Comparison of ENCODE assay signal across 8 cellular contexts in genomic region chr2:132038179-132038882, GRCh38.
DNase-seq lines count a peak whose midpoint lies in the region; ATAC-seq and TF ChIP-seq lines count a peak whose summit lies in the region.

No MANE protein-coding gene starts in this region.

- H3K9me3 ChIP-seq in WERI-Rb-1 (ENCODE audit: severe bottlenecking) (no peaks in the 10 kb centered on the region), transverse colon (no peaks in the 10 kb centered on the region)

- no peaks in the 10 kb centered on the region for H3K27me3 ChIP-seq in WERI-Rb-1 (ENCODE audit: insufficient read depth, low read depth, severe bottlenecking)
- H3K27me3 ChIP-seq in kidney epithelial cell (ENCODE audit: control insufficient read depth, insufficient read depth, low read length), result peaks cover 19% of the 10 kb centered on the region
- peaks cover 54% of the 10 kb centered on the region for H3K27me3 ChIP-seq in transverse colon

- peaks cover 5% of the 10 kb centered on the region for H3K4me1 Mint-ChIP-seq in activated naive CD8-positive, alpha-beta T cell (ENCODE audit: low read depth)
- H3K4me1 Mint-ChIP-seq in activated naive CD8-positive, alpha-beta T cell treated with anti-CD3 and anti-CD28 coated beads for 36 hours, result peaks cover 4% of the 10 kb centered on the region

- 2% methylated on average over 32 to 62 of the region's 84 CpGs for WGBS in transverse colon (ENCODE audit: low coverage in 1 of 2), 2 donors

- peaks cover 20% of the 10 kb centered on the region for H3K27me3 Mint-ChIP-seq in activated naive CD8-positive, alpha-beta T cell
- H3K27me3 Mint-ChIP-seq in activated naive CD8-positive, alpha-beta T cell treated with anti-CD3 and anti-CD28 coated beads for 36 hours, result peaks cover 51% of the 10 kb centered on the region

- in situ Hi-C loops in transverse colon (cut with MboI; ENCODE audit: low pct_ligation_motif_present in 1 of 4, low pct_unique_long_range_greater_than_20kb in 1 of 4, low sequenced_read_pairs in 3 of 4), result no loop called here

- H3K4me3 Mint-ChIP-seq in activated naive CD8-positive, alpha-beta T cell, result peak overlapping the region; percentile 28
- no peak overlapping the region for H3K4me3 Mint-ChIP-seq in activated naive CD8-positive, alpha-beta T cell treated with anti-CD3 and anti-CD28 coated beads for 36 hours

- peaks cover 3% of the 10 kb centered on the region for H3K9me3 Mint-ChIP-seq in activated naive CD8-positive, alpha-beta T cell (ENCODE audit: low read depth)
- peaks cover 7% of the 10 kb centered on the region for H3K9me3 Mint-ChIP-seq in activated naive CD8-positive, alpha-beta T cell treated with anti-CD3 and anti-CD28 coated beads for 36 hours

- H3K36me3 ChIP-seq in WERI-Rb-1 (no peaks in the 10 kb centered on the region), kidney epithelial cell (ENCODE audit: control insufficient read depth, insufficient read depth, low read length) (no peaks in the 10 kb centered on the region), transverse colon (no peaks in the 10 kb centered on the region)

- H3K27ac ChIP-seq in WERI-Rb-1 (peak overlapping the region; percentile 61), transverse colon (no peak overlapping the region)

- peaks cover 0 to 12% (median 3%) of the 10 kb centered on the region in 4 donors for H3K4me1 ChIP-seq in transverse colon

- intact Hi-C loops in transverse colon (cut with DNase I; ENCODE audit: low total_unique reads), result no loop called here

- no peak for TF ChIP-seq CTCF in WERI-Rb-1 (IDR thresholded peaks at IDR 0.05; ENCODE audit: low read depth, low read length)
- no peak for TF ChIP-seq CTCF in kidney epithelial cell (IDR thresholded peaks at IDR 0.05; ENCODE audit: insufficient read depth, low read length, poor library complexity, severe bottlenecking)
- no peak for TF ChIP-seq CTCF in transverse colon (IDR thresholded peaks at IDR 0.05)

- TF ChIP-seq EP300 in transverse colon (IDR thresholded peaks at IDR 0.05; ENCODE audit: low read depth), result no peak

- H3K27ac Mint-ChIP-seq in activated naive CD8-positive, alpha-beta T cell, result no peak overlapping the region
- no peak overlapping the region for H3K27ac Mint-ChIP-seq in activated naive CD8-positive, alpha-beta T cell treated with anti-CD3 and anti-CD28 coated beads for 36 hours

- H3K4me3 ChIP-seq in WERI-Rb-1 (ENCODE audit: low read depth, low read length) (peak overlapping the region; percentile 74), kidney epithelial cell (ENCODE audit: low read depth, low read length) (peak overlapping the region; percentile 28), transverse colon (peak overlapping the region; percentile 23 to 63 (median 39))

- no peak for DNase-seq in activated naive CD8-positive, alpha-beta T cell treated with anti-CD3 and anti-CD28 coated beads for 36 hours
- DNase-seq in WERI-Rb-1 (peak; percentile 11), kidney epithelial cell (ENCODE audit: low read depth) (no peak), transverse colon (no peak), erythroblast (lab: John Stamatoyannopoulos, UW) (no peak)

- no peaks in the 10 kb centered on the region for H3K36me3 Mint-ChIP-seq in activated naive CD8-positive, alpha-beta T cell
- no peaks in the 10 kb centered on the region for H3K36me3 Mint-ChIP-seq in activated naive CD8-positive, alpha-beta T cell treated with anti-CD3 and anti-CD28 coated beads for 36 hours

- ATAC-seq in HG02571 (IDR thresholded peaks at IDR 0.05; ENCODE audit: unreplicated experiment) (no peak), GM19324 (IDR thresholded peaks at IDR 0.05; ENCODE audit: low FRiP score, unreplicated experiment) (no peak)

- TF ChIP-seq POLR2A in transverse colon (IDR thresholded peaks at IDR 0.05) (no peak), erythroblast (IDR thresholded peaks at IDR 0.05; ENCODE audit: low read length) (no peak)
